ENCODE assay signal across 9 cellular contexts in genomic region chr22:22810018-22810427, GRCh38.
DNase-seq lines count a peak whose midpoint lies in the region; ATAC-seq, FAIRE-seq and TF ChIP-seq lines count a peak whose summit lies in the region.
"Had no signal": no experiment of that assay in that cellular context is flagged by ENCODE, and none has a peak within 500 bp of the region (broad histone marks: within the 10 kb centered on the region; RNA-seq: fewer than 3 reads in every experiment).

No MANE protein-coding gene starts in this region.

- no peaks in the 10 kb centered on the region for H3K36me3 ChIP-seq in HepG2 (replicated peaks in 1 of 2; ENCODE audit: control insufficient read depth in 1 of 2, insufficient read depth in 2 of 2, low read length in 2 of 2)

- H3K4me3 ChIP-seq in HepG2 (replicated peaks in 1 of 3; ENCODE audit: insufficient read depth in 1 of 3, low read depth in 2 of 3, low read length in 3 of 3), result no peak overlapping the region

- TF ChIP-seq CTCF in HepG2 (CRISPR knock-in tag; IDR thresholded peaks at IDR 0.05), result peak; percentile 89

- peak; percentile 55; the same call in 1 of the 2 replicates for TF ChIP-seq RAD21 in HepG2 (CRISPR knock-in tag; IDR thresholded peaks at IDR 0.05)

- no peaks in the 10 kb centered on the region for H4K20me1 ChIP-seq in HepG2 (ENCODE audit: insufficient read depth, low read length)

- no peak overlapping the region for H2AFZ ChIP-seq in HepG2 (ENCODE audit: low read length)

- no TSS peak for BruUV-seq in HepG2 (replicated peaks; lab: Mats Ljungman, UMichigan)

- H3K4me1 ChIP-seq in HepG2 (ENCODE audit: insufficient read depth, low read length), result no peaks in the 10 kb centered on the region

- no peak for FAIRE-seq in HepG2 (lab: Jason Lieb, UNC)
- FAIRE-seq: A204.1 had no signal

- TF ChIP-seq POLR2A in HepG2 (IDR thresholded peaks at IDR 0.05; ENCODE audit: insufficient read depth in 1 of 2, low read depth in 2 of 2, low read length in 2 of 2), result no peak

- no peak overlapping the region for H3K27ac ChIP-seq in HepG2 (ENCODE audit: extremely low read length, insufficient read depth, low read length)

- H3K9ac ChIP-seq in HepG2 (ENCODE audit: insufficient read depth, low read depth, low read length), result no peak overlapping the region

- TF ChIP-seq EP300 in HepG2 (IDR thresholded peaks at IDR 0.05; ENCODE audit: low read depth in 2 of 2, low read length in 2 of 2) (no peak), HepG2 (CRISPR knock-in tag; IDR thresholded peaks at IDR 0.05; ENCODE audit: borderline replicate concordance) (no peak)

- DNase-seq in DMS153 treated with DMSO at 0.1 percent for 48 hours (lab: John Stamatoyannopoulos, UW; ENCODE audit: unreplicated experiment) (peak; percentile 48), DMS153 (lab: John Stamatoyannopoulos, UW) (no peak), T-helper 1 cell (peak; percentile 49 to 76 (median 61)), astrocyte of the hippocampus (ENCODE audit: low read depth, low spot score) (peak; percentile 23), HepG2 (ENCODE audit: low spot score) (peak; percentile 50)
- DNase-seq in stimulated activated CD8-positive, alpha-beta memory T cell treated with anti-CD3 and anti-CD28 coated beads, Interleukin-2, amount 100 ng/mL, for 1 hour (ENCODE audit: low read depth in 2 of 2), result peak; percentile 39 to 56

- intact Hi-C loops in HepG2 (cut with micrococcal nuclease; ENCODE audit: unreplicated experiment), result loop anchor here (2.0 kb wide), 1 partner anchor 75 kb away; no protein-coding TSS in a partner anchor

- peaks cover 0 to 25% of the 10 kb centered on the region in 2 experiments; a peak in 3 of 5 replicates for H3K27me3 ChIP-seq in HepG2 (ENCODE audit: control insufficient read depth in 1 of 2, insufficient read depth in 2 of 2, low read length in 2 of 2)

- H3K79me2 ChIP-seq in HepG2 (ENCODE audit: insufficient read depth, low read length), result no peaks in the 10 kb centered on the region

- ATAC-seq in HepG2 (peak; percentile 97), GM21576 (IDR thresholded peaks at IDR 0.05; ENCODE audit: unreplicated experiment) (no peak), GM18873 (IDR thresholded peaks at IDR 0.05; ENCODE audit: low FRiP score, unreplicated experiment) (no peak)

- in situ Hi-C loops in HepG2 (cut with HindIII; ENCODE audit: extremely low pct_ligation_motif_present, low pct_unique_long_range_greater_than_20kb), result no loop called here

- 0% methylated on average over 1 of the region's 5 CpGs for WGBS in HepG2 (ENCODE audit: low lambda C conversion rate)

- no peaks in the 10 kb centered on the region for H3K9me3 ChIP-seq in HepG2 (ENCODE audit: low read length)

- POLR2A ChIA-PET in HepG2 (lab: Yijun Ruan, JAX), result no interaction called here

- H3K4me2 ChIP-seq in HepG2 (ENCODE audit: low read depth, low read length), result no peak overlapping the region

- CTCF ChIA-PET in HepG2 (lab: Yijun Ruan, JAX; ENCODE audit: low intra/inter-chr PET ratio, low total read pairs), result interaction anchor here (0.6 to 1.4 kb wide), 3 partner anchors 67 to 149 kb away, joined by 3 to 5 read pairs (median 5); no protein-coding TSS in a partner anchor

TF ChIP-seq in HepG2, 621 proteins besides CTCF, POLR2A, EP300 and RAD21:
- TF ChIP-seq ASH2L (IDR thresholded peaks at IDR 0.05; ENCODE audit: insufficient read length, low read depth, low read length) (no peak), STAG1 (CRISPR knock-in tag; IDR thresholded peaks at IDR 0.05) (peak; percentile 62), MXI1 (IDR thresholded peaks at IDR 0.05; ENCODE audit: borderline replicate concordance, low read depth, low read length) (no peak), TAF1 (CRISPR knock-in tag; IDR thresholded peaks at IDR 0.05) (no peak), ZBTB20 (CRISPR knock-in tag; IDR thresholded peaks at IDR 0.05; ENCODE audit: borderline replicate concordance, low read depth) (no peak), SP5 (CRISPR knock-in tag; IDR thresholded peaks at IDR 0.05; ENCODE audit: borderline replicate concordance, low read depth) (no peak), GABPB1 (CRISPR knock-in tag; IDR thresholded peaks at IDR 0.05) (no peak), SMC3 (IDR thresholded peaks at IDR 0.05; ENCODE audit: low read length) (0 out of 2 replicates have a peak, but pooled peaks have one; percentile 17), ZBTB2 (CRISPR knock-in tag; IDR thresholded peaks at IDR 0.05; ENCODE audit: low read depth) (no peak), ZNF280D (CRISPR knock-in tag; IDR thresholded peaks at IDR 0.05) (no peak), ZSCAN25 (CRISPR knock-in tag; IDR thresholded peaks at IDR 0.05) (no peak), ZNF362 (CRISPR knock-in tag; IDR thresholded peaks at IDR 0.05; ENCODE audit: borderline replicate concordance) (no peak), GTF2F1 (IDR thresholded peaks at IDR 0.05; ENCODE audit: low read length) (no peak), KDM2A (CRISPR knock-in tag; IDR thresholded peaks at IDR 0.05; ENCODE audit: borderline replicate concordance, low read depth) (0 out of 2 replicates have a peak, but pooled peaks have one; percentile 23), RFXAP (CRISPR knock-in tag; IDR thresholded peaks at IDR 0.05; ENCODE audit: borderline replicate concordance) (no peak), ZUFSP (CRISPR knock-in tag; IDR thresholded peaks at IDR 0.05; ENCODE audit: borderline replicate concordance) (no peak), XRCC5 (optimal IDR thresholded peaks at IDR 0.05; ENCODE audit: low read length) (peak; percentile 68), ZSCAN31 (CRISPR knock-in tag; IDR thresholded peaks at IDR 0.05; ENCODE audit: low read depth) (no peak), SIX1 (CRISPR knock-in tag; IDR thresholded peaks at IDR 0.05; ENCODE audit: borderline replicate concordance) (no peak), ZNF205 (CRISPR knock-in tag; IDR thresholded peaks at IDR 0.05) (0 out of 2 replicates have a peak, but pooled peaks have one; percentile 34)
